ENCODE assay signal across 8 cellular contexts in the genomic region with DNA sequence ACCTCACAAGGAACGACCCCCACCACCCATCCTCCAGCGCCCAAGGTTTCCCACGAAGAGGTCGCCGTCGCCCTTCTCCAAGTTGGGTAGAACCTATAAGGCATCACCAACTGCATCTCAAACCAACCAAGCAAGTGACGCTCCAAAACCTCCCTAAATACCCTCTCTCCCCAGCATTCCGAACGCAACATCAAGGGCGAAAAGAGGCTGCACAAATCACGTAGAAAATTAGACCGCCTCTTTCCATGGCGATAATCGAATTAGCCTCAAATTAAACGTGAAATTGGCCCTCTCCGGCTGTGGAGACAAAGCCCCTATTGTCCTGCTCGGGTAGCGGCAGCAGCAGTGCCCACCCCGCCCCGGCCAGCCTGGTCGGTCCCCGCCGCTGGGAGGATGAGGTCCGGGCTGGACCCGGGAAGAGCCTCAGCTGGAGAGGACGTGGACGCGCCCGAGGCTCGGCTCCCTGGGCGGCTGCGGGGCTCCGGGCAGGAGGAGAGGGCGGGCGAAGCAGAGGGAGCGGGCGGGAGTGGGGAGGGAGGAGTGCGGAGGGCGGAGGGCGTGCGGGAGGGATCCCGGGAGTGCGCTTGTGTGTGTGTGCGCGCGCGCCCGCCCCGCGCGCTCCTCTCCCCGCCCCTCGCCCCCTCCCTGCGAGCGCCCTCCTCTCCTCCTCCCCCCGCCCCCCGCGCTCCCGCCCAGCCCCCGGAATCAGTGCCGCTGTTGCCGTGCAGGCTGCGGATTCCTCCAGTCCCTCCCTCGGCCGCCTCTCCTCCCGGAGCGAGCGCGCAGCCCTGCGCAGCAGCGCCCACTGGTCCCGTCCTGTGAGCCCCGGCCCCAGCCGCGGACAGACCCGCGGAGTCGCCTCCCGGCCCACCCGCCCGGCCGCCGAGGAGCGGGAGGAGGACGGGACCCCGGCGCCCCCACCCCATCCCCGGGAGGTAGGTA. TPM values are rescaled to one million over a fixed set of nuclear protein-coding genes. Genes with fewer than 3 reads are reported as not detected.
A peak's percentile ranks its signal among the peaks of the same experiment; 100 is the strongest.
DNase-seq lines count a peak whose midpoint lies in the region; ATAC-seq, FAIRE-seq and TF ChIP-seq lines count a peak whose summit lies in the region.

Gene SPTBN1 (plus strand): TSS at position 744 of the 942 bp plus-strand sequence. CDS start 70,092 bp downstream, outside the sequence.

- H3K9ac ChIP-seq in astrocyte (ENCODE audit: low read length): peak within 1 kb of the TSS; percentile 87

- peak within 1 kb of the TSS; percentile 65 for H3K27ac ChIP-seq in astrocyte (ENCODE audit: low read depth, low read length)
- peak within 1 kb of the TSS; percentile 99 for H3K27ac ChIP-seq in left ventricle myocardium inferior (replicated peaks)
- H3K27ac ChIP-seq in pancreas: peak within 1 kb of the TSS; percentile 60 to 94 (median 88)

- FAIRE-seq in HTR-8/SVneo (lab: Jason Lieb, UNC) (peak; percentile 93), RCC 7860 (lab: Jason Lieb, UNC) (no peak), astrocyte (lab: Jason Lieb, UNC) (no peak), pancreas (lab: Jason Lieb, UNC) (no peak)

- H3K27me3 ChIP-seq in astrocyte (ENCODE audit: insufficient read depth, low read length) (peaks cover 2% of the 10 kb centered on the region), left ventricle myocardium inferior (ENCODE audit: low read depth) (no peaks in the 10 kb centered on the region), pancreas (no peaks in the 10 kb centered on the region)

- H3K79me2 ChIP-seq in astrocyte (ENCODE audit: insufficient read depth, low read length): peaks cover 38% of the 10 kb centered on the region

- intact Hi-C loops in left ventricle myocardium inferior (cut with micrococcal nuclease) (no loop called here), pancreas (cut with DNase I) (no loop called here)

- H3K4me2 ChIP-seq in astrocyte (ENCODE audit: low read length): peak within 1 kb of the TSS; percentile 100

- peaks cover 22% of the 10 kb centered on the region for H3K4me1 ChIP-seq in astrocyte (ENCODE audit: insufficient read depth, low read length)
- peaks cover 59% of the 10 kb centered on the region for H3K4me1 ChIP-seq in left ventricle myocardium inferior
- peaks cover 6 to 7% (median 7%) of the 10 kb centered on the region in 3 donors for H3K4me1 ChIP-seq in pancreas

- H3K36me3 Mint-ChIP-seq in astrocyte (ENCODE audit: low read depth, unreplicated experiment): no peaks in the 10 kb centered on the region

- H3K4me3 Mint-ChIP-seq in astrocyte (ENCODE audit: unreplicated experiment): peak within 1 kb of the TSS; percentile 97

- peak within 1 kb of the TSS; percentile 99 for H2AFZ ChIP-seq in astrocyte (ENCODE audit: low read depth, low read length)

- no peak for TF ChIP-seq CTCF in astrocyte (IDR thresholded peaks at IDR 0.05; ENCODE audit: insufficient read depth, low read depth, low read length)
- peak; percentile 36 for TF ChIP-seq CTCF in left ventricle myocardium inferior (IDR thresholded peaks at IDR 0.05; ENCODE audit: borderline replicate concordance)
- no peak for TF ChIP-seq CTCF in pancreas (IDR thresholded peaks at IDR 0.05)

- peak within 1 kb of the TSS; percentile 90 for H3K27ac Mint-ChIP-seq in astrocyte (ENCODE audit: unreplicated experiment)

- H4K20me1 ChIP-seq in astrocyte (ENCODE audit: insufficient read depth, low read length): peaks cover 37% of the 10 kb centered on the region

- H3K4me1 Mint-ChIP-seq in astrocyte (ENCODE audit: low read depth, unreplicated experiment): peaks cover 23% of the 10 kb centered on the region

- ATAC-seq in pancreas (peak; percentile 86 to 95 (median 90)), HG02623 (IDR thresholded peaks at IDR 0.05; ENCODE audit: unreplicated experiment) (no peak)

- no peaks in the 10 kb centered on the region for H3K27me3 Mint-ChIP-seq in astrocyte (ENCODE audit: low read depth, unreplicated experiment)

- DNase-seq in stimulated activated CD4-positive, alpha-beta T cell treated with anti-CD3 and anti-CD28 coated beads, Interleukin-2, amount 100 ng/mL, for 24 hours: peak; percentile 21 to 43
- DNase-seq in stimulated activated CD4-positive, alpha-beta T cell treated with anti-CD3 and anti-CD28 coated beads, Interleukin-4, amount 100 ng/mL, for 24 hours: no peak
- DNase-seq in HTR-8/SVneo (ENCODE audit: insufficient read length, low spot score) (peak; percentile 85), RCC 7860 (ENCODE audit: low spot score) (peak; percentile 72), astrocyte (ENCODE audit: low read depth) (peak; percentile 87), left ventricle myocardium inferior (peak; percentile 94), pancreas (peak; percentile 81 to 93 (median 88))

- H3K36me3 ChIP-seq in astrocyte (ENCODE audit: insufficient read depth, low read length) (no peaks in the 10 kb centered on the region), left ventricle myocardium inferior (no peaks in the 10 kb centered on the region), pancreas (no peaks in the 10 kb centered on the region)

- H3K4me3 ChIP-seq in astrocyte (ENCODE audit: insufficient read depth, low read depth, low read length) (peak within 1 kb of the TSS; percentile 94), left ventricle myocardium inferior (peak within 1 kb of the TSS; percentile 87), pancreas (peak within 1 kb of the TSS; percentile 68 to 87 (median 76))

- no peaks in the 10 kb centered on the region for H3K9me3 ChIP-seq in astrocyte (ENCODE audit: insufficient read depth, low read depth, low read length)
- H3K9me3 ChIP-seq in left ventricle myocardium inferior (replicated peaks): no peaks in the 10 kb centered on the region
- H3K9me3 ChIP-seq in pancreas: no peaks in the 10 kb centered on the region

- no peaks in the 10 kb centered on the region for H3K9me3 Mint-ChIP-seq in astrocyte (ENCODE audit: unreplicated experiment)

- WGBS in pancreas, 2 donors: 0 to 1% methylated on average over 51 to 85 of the region's 88 CpGs

RNA-seq across cellular contexts. Expression of gene SPTBN1, which starts in this region (rescaled TPM):
- 277 and 311 TPM in 2 replicates for total RNA-seq in astrocyte
- 484 TPM for total RNA-seq in left ventricle myocardium inferior
- total RNA-seq in pancreas: 100 to 1,000 TPM in 2 of 6 donors, 10 to 100 TPM in 4; 80.8 to 192 (median 89.8) TPM
- polyA plus RNA-seq in pancreas: 10 to 100 TPM; 43.8 to 52.9 TPM
